In the genomic region with DNA sequence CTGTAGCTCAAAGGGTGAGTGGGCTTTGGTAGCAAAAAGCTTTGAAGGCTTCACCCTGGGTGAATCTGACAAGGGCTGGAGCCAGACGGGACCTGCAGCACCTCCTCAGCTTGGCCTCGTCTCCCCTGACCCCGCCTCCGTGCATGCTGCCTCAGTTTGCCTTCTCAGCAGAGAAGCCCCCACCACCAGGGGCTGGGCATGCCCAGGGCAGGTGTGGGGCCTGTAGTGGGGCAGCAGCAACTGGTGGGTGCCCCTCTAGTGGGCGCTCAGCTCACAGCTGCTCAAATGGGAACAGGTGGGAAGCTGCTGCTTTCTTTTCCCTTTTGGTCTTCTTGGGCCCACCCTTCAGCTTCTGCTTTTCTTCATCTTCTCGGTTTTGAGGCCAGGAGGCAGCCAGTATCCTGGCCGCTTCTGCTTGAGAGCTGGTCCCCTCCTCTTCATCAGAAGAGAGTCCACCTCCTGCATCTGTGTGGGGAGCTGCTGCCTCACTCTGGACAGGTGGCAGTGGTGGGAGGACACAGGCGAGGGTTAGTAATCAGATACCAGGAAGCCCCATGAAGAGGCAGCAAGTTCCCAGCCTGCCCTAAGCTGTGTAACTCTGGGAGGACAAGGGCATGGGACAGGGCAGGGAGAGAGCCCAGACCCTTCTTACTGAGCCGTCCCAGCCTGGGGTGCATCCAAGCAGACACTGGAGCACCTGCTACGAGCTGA, we compare ENCODE assay signal across 2 cellular contexts.
TF ChIP-seq lines count a peak whose summit lies in the region.

No MANE protein-coding gene starts in this region.

TF ChIP-seq in SK-N-SH, 30 proteins besides CTCF, POLR2A, EP300 and RAD21 (continued from another document):
- TF ChIP-seq, protein P1, sequence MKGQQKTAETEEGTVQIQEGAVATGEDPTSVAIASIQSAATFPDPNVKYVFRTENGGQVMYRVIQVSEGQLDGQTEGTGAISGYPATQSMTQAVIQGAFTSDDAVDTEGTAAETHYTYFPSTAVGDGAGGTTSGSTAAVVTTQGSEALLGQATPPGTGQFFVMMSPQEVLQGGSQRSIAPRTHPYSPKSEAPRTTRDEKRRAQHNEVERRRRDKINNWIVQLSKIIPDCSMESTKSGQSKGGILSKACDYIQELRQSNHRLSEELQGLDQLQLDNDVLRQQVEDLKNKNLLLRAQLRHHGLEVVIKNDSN (IDR thresholded peaks at IDR 0.05; ENCODE audit: borderline replicate concordance, low read depth) = no peak
- TF ChIP-seq TCF12 (IDR thresholded peaks at IDR 0.05) (no peak), FOXJ3 (CRISPR knock-in tag; IDR thresholded peaks at IDR 0.05) (no peak)
- TF ChIP-seq, protein P2, sequence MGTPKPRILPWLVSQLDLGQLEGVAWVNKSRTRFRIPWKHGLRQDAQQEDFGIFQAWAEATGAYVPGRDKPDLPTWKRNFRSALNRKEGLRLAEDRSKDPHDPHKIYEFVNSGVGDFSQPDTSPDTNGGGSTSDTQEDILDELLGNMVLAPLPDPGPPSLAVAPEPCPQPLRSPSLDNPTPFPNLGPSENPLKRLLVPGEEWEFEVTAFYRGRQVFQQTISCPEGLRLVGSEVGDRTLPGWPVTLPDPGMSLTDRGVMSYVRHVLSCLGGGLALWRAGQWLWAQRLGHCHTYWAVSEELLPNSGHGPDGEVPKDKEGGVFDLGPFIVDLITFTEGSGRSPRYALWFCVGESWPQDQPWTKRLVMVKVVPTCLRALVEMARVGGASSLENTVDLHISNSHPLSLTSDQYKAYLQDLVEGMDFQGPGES (IDR thresholded peaks at IDR 0.05; ENCODE audit: low read depth, low read length) = no peak
TF ChIP-seq in SK-N-SH: peak in this region for 0.

TF ChIP-seq in SK-N-SH treated with all-trans-retinoic acid at 6 μM for 48 hours, 23 proteins besides CTCF, POLR2A, EP300 and RAD21 (continued from another document):
- TF ChIP-seq, protein P3, sequence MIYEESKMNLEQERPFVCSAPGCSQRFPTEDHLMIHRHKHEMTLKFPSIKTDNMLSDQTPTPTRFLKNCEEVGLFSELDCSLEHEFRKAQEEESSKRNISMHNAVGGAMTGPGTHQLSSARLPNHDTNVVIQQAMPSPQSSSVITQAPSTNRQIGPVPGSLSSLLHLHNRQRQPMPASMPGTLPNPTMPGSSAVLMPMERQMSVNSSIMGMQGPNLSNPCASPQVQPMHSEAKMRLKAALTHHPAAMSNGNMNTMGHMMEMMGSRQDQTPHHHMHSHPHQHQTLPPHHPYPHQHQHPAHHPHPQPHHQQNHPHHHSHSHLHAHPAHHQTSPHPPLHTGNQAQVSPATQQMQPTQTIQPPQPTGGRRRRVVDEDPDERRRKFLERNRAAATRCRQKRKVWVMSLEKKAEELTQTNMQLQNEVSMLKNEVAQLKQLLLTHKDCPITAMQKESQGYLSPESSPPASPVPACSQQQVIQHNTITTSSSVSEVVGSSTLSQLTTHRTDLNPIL (CRISPR knock-in tag; IDR thresholded peaks at IDR 0.05; ENCODE audit: low read depth) = no peak
- TF ChIP-seq TOX (CRISPR knock-in tag; IDR thresholded peaks at IDR 0.05; ENCODE audit: borderline replicate concordance) = no peak
- TF ChIP-seq, protein P4, sequence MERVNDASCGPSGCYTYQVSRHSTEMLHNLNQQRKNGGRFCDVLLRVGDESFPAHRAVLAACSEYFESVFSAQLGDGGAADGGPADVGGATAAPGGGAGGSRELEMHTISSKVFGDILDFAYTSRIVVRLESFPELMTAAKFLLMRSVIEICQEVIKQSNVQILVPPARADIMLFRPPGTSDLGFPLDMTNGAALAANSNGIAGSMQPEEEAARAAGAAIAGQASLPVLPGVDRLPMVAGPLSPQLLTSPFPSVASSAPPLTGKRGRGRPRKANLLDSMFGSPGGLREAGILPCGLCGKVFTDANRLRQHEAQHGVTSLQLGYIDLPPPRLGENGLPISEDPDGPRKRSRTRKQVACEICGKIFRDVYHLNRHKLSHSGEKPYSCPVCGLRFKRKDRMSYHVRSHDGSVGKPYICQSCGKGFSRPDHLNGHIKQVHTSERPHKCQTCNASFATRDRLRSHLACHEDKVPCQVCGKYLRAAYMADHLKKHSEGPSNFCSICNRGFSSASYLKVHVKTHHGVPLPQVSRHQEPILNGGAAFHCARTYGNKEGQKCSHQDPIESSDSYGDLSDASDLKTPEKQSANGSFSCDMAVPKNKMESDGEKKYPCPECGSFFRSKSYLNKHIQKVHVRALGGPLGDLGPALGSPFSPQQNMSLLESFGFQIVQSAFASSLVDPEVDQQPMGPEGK (CRISPR knock-in tag; IDR thresholded peaks at IDR 0.05; ENCODE audit: borderline replicate concordance) = no peak
- no peak for TF ChIP-seq ZNF70 (CRISPR knock-in tag; IDR thresholded peaks at IDR 0.05)
- no peak for TF ChIP-seq BACH2 (CRISPR knock-in tag; IDR thresholded peaks at IDR 0.05; ENCODE audit: borderline replicate concordance)
- no peak for TF ChIP-seq ZNF565 (CRISPR knock-in tag; conservative IDR thresholded peaks at IDR 0.05; ENCODE audit: low read depth)
- TF ChIP-seq, protein P5, sequence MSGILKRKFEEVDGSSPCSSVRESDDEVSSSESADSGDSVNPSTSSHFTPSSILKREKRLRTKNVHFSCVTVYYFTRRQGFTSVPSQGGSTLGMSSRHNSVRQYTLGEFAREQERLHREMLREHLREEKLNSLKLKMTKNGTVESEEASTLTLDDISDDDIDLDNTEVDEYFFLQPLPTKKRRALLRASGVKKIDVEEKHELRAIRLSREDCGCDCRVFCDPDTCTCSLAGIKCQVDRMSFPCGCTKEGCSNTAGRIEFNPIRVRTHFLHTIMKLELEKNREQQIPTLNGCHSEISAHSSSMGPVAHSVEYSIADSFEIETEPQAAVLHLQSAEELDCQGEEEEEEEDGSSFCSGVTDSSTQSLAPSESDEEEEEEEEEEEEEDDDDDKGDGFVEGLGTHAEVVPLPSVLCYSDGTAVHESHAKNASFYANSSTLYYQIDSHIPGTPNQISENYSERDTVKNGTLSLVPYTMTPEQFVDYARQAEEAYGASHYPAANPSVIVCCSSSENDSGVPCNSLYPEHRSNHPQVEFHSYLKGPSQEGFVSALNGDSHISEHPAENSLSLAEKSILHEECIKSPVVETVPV (CRISPR knock-in tag; IDR thresholded peaks at IDR 0.05) = no peak
- no peak for TF ChIP-seq OSR1 (CRISPR knock-in tag; IDR thresholded peaks at IDR 0.05)
- TF ChIP-seq CSDC2 (CRISPR knock-in tag; IDR thresholded peaks at IDR 0.05) = no peak
